1 cellular context compared by ENCODE assay signal in the genomic region with DNA sequence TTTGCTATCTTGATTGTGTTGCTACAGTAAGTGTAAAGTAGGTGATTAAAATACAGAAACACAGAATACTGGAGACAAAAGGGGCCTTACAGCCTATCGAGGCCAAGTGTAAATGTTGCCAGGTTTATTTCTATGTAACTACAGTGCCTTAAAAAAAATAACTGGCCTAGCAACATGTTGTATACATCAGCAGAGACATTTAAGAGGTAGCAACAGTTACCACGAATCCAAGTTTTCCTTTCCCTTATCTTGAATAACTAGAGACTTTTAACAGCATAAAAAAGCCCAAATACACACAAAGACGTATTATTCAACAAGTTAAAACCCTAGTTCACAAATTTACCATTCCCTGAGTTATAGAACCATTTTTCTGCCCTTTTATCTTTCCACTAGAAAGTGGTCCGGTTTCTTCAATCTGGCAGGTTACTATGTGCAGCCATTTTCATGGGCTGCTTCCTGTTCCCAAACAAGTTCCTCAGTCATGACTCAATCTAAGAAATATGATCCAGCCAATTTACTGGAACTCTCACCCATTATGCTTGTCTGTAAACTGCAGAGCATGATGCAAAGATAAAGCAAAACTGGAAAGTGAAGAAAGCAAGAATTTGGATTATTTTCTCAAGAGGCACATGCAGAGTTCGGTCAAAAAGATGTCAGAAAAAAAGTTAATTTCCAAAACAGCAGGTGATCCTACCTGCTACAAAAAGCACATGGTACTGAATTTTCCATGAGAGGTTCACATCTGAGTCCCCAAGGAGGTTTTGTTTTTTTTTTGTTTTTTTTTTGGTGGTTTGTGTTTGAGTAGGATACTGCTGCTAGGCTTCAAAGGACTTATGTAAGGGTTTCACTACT.
TF ChIP-seq lines count a peak whose summit lies in the region.

No MANE protein-coding gene starts in this region.

TF ChIP-seq in HepG2, 621 proteins besides CTCF, POLR2A, EP300 and RAD21 (continued from another document and continues in another):
- TF ChIP-seq, protein P1, sequence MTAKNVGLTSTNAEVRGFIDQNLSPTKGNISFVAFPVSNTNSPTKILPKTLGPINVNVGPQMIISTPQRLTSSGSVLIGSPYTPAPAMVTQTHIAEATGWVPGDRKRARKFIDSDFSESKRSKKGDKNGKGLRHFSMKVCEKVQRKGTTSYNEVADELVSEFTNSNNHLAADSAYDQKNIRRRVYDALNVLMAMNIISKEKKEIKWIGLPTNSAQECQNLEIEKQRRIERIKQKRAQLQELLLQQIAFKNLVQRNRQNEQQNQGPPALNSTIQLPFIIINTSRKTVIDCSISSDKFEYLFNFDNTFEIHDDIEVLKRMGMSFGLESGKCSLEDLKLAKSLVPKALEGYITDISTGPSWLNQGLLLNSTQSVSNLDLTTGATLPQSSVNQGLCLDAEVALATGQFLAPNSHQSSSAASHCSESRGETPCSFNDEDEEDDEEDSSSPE (CRISPR knock-in tag; IDR thresholded peaks at IDR 0.05) = no peak
- TF ChIP-seq, protein P2, sequence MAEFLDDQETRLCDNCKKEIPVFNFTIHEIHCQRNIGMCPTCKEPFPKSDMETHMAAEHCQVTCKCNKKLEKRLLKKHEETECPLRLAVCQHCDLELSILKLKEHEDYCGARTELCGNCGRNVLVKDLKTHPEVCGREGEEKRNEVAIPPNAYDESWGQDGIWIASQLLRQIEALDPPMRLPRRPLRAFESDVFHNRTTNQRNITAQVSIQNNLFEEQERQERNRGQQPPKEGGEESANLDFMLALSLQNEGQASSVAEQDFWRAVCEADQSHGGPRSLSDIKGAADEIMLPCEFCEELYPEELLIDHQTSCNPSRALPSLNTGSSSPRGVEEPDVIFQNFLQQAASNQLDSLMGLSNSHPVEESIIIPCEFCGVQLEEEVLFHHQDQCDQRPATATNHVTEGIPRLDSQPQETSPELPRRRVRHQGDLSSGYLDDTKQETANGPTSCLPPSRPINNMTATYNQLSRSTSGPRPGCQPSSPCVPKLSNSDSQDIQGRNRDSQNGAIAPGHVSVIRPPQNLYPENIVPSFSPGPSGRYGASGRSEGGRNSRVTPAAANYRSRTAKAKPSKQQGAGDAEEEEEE (CRISPR knock-in tag; IDR thresholded peaks at IDR 0.05; ENCODE audit: borderline replicate concordance) = no peak
- TF ChIP-seq FOXA1 (IDR thresholded peaks at IDR 0.05) = no peak
- 0 out of 2 replicates have a peak, but pooled peaks have one; percentile 35 for TF ChIP-seq FOXA1 (CRISPR knock-in tag; IDR thresholded peaks at IDR 0.05)
- TF ChIP-seq, protein P3, sequence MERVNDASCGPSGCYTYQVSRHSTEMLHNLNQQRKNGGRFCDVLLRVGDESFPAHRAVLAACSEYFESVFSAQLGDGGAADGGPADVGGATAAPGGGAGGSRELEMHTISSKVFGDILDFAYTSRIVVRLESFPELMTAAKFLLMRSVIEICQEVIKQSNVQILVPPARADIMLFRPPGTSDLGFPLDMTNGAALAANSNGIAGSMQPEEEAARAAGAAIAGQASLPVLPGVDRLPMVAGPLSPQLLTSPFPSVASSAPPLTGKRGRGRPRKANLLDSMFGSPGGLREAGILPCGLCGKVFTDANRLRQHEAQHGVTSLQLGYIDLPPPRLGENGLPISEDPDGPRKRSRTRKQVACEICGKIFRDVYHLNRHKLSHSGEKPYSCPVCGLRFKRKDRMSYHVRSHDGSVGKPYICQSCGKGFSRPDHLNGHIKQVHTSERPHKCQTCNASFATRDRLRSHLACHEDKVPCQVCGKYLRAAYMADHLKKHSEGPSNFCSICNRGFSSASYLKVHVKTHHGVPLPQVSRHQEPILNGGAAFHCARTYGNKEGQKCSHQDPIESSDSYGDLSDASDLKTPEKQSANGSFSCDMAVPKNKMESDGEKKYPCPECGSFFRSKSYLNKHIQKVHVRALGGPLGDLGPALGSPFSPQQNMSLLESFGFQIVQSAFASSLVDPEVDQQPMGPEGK (CRISPR knock-in tag; IDR thresholded peaks at IDR 0.05) = no peak
- TF ChIP-seq THAP11 (CRISPR knock-in tag; IDR thresholded peaks at IDR 0.05) = peak; percentile 62
- TF ChIP-seq RFX3 (CRISPR knock-in tag; IDR thresholded peaks at IDR 0.05) = no peak
- TF ChIP-seq MXI1 (IDR thresholded peaks at IDR 0.05; ENCODE audit: borderline replicate concordance, low read depth, low read length) = peak; percentile 11; the same call in 1 of the 3 replicates
- 0 out of 2 replicates have a peak, but pooled peaks have one; percentile 20 for TF ChIP-seq ZNF317 (CRISPR knock-in tag; IDR thresholded peaks at IDR 0.05)
- TF ChIP-seq, protein P4, sequence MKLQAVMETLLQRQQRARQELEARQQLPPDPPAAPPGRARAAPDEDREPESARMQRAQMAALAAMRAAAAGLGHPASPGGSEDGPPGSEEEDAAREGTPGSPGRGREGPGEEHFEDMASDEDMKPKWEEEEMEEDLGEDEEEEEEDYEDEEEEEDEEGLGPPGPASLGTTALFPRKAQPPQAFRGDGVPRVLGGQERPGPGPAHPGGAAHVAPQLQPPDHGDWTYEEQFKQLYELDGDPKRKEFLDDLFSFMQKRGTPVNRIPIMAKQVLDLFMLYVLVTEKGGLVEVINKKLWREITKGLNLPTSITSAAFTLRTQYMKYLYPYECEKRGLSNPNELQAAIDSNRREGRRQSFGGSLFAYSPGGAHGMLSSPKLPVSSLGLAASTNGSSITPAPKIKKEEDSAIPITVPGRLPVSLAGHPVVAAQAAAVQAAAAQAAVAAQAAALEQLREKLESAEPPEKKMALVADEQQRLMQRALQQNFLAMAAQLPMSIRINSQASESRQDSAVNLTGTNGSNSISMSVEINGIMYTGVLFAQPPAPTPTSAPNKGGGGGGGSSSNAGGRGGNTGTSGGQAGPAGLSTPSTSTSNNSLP (IDR thresholded peaks at IDR 0.05; ENCODE audit: low read depth, low read length) = no peak
- TF ChIP-seq DMAP1 (CRISPR knock-in tag; IDR thresholded peaks at IDR 0.05) = no peak
- no peak for TF ChIP-seq SRY (CRISPR knock-in tag; IDR thresholded peaks at IDR 0.05)
- TF ChIP-seq, protein P5, sequence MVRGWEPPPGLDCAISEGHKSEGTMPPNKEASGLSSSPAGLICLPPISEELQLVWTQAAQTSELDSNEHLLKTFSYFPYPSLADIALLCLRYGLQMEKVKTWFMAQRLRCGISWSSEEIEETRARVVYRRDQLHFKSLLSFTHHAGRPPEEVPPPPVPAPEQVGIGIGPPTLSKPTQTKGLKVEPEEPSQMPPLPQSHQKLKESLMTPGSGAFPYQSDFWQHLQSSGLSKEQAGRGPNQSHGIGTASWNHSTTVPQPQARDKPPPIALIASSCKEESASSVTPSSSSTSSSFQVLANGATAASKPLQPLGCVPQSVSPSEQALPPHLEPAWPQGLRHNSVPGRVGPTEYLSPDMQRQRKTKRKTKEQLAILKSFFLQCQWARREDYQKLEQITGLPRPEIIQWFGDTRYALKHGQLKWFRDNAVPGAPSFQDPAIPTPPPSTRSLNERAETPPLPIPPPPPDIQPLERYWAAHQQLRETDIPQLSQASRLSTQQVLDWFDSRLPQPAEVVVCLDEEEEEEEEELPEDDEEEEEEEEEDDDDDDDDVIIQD (CRISPR knock-in tag; IDR thresholded peaks at IDR 0.05; ENCODE audit: low read depth) = peak; percentile 82; the same call in 1 of the 2 replicates
- TF ChIP-seq ZBTB21 (CRISPR knock-in tag; IDR thresholded peaks at IDR 0.05) = 0 out of 2 replicates have a peak, but pooled peaks have one; percentile 14
- no peak for TF ChIP-seq SOX6 (IDR thresholded peaks at IDR 0.05)
- peak; percentile 37; the same call in 1 of the 2 replicates for TF ChIP-seq SOX6 (CRISPR knock-in tag; IDR thresholded peaks at IDR 0.05)
- peak; percentile 32; the same call in 1 of the 2 replicates for TF ChIP-seq KLF11 (CRISPR knock-in tag; IDR thresholded peaks at IDR 0.05)
- no peak for TF ChIP-seq ARHGAP35 (CRISPR knock-in tag; IDR thresholded peaks at IDR 0.05; ENCODE audit: borderline replicate concordance)
- TF ChIP-seq, protein P6, sequence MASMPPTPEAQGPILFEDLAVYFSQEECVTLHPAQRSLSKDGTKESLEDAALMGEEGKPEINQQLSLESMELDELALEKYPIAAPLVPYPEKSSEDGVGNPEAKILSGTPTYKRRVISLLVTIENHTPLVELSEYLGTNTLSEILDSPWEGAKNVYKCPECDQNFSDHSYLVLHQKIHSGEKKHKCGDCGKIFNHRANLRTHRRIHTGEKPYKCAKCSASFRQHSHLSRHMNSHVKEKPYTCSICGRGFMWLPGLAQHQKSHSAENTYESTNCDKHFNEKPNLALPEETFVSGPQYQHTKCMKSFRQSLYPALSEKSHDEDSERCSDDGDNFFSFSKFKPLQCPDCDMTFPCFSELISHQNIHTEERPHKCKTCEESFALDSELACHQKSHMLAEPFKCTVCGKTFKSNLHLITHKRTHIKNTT (CRISPR knock-in tag; IDR thresholded peaks at IDR 0.05) = no peak
- 0 out of 2 replicates have a peak, but pooled peaks have one; percentile 26 for TF ChIP-seq JUN (CRISPR knock-in tag; IDR thresholded peaks at IDR 0.05)
- 0 out of 2 replicates have a peak, but pooled peaks have one; percentile 31 for TF ChIP-seq ZNF878 (CRISPR knock-in tag; IDR thresholded peaks at IDR 0.05)
- 0 out of 2 replicates have a peak, but pooled peaks have one; percentile 34 for TF ChIP-seq FOXO1 (CRISPR knock-in tag; IDR thresholded peaks at IDR 0.05)
- TF ChIP-seq, protein P7, sequence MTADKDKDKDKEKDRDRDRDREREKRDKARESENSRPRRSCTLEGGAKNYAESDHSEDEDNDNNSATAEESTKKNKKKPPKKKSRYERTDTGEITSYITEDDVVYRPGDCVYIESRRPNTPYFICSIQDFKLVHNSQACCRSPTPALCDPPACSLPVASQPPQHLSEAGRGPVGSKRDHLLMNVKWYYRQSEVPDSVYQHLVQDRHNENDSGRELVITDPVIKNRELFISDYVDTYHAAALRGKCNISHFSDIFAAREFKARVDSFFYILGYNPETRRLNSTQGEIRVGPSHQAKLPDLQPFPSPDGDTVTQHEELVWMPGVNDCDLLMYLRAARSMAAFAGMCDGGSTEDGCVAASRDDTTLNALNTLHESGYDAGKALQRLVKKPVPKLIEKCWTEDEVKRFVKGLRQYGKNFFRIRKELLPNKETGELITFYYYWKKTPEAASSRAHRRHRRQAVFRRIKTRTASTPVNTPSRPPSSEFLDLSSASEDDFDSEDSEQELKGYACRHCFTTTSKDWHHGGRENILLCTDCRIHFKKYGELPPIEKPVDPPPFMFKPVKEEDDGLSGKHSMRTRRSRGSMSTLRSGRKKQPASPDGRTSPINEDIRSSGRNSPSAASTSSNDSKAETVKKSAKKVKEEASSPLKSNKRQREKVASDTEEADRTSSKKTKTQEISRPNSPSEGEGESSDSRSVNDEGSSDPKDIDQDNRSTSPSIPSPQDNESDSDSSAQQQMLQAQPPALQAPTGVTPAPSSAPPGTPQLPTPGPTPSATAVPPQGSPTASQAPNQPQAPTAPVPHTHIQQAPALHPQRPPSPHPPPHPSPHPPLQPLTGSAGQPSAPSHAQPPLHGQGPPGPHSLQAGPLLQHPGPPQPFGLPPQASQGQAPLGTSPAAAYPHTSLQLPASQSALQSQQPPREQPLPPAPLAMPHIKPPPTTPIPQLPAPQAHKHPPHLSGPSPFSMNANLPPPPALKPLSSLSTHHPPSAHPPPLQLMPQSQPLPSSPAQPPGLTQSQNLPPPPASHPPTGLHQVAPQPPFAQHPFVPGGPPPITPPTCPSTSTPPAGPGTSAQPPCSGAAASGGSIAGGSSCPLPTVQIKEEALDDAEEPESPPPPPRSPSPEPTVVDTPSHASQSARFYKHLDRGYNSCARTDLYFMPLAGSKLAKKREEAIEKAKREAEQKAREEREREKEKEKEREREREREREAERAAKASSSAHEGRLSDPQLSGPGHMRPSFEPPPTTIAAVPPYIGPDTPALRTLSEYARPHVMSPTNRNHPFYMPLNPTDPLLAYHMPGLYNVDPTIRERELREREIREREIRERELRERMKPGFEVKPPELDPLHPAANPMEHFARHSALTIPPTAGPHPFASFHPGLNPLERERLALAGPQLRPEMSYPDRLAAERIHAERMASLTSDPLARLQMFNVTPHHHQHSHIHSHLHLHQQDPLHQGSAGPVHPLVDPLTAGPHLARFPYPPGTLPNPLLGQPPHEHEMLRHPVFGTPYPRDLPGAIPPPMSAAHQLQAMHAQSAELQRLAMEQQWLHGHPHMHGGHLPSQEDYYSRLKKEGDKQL (CRISPR knock-in tag; IDR thresholded peaks at IDR 0.05; ENCODE audit: low read depth) = no peak
- TF ChIP-seq, protein P8, sequence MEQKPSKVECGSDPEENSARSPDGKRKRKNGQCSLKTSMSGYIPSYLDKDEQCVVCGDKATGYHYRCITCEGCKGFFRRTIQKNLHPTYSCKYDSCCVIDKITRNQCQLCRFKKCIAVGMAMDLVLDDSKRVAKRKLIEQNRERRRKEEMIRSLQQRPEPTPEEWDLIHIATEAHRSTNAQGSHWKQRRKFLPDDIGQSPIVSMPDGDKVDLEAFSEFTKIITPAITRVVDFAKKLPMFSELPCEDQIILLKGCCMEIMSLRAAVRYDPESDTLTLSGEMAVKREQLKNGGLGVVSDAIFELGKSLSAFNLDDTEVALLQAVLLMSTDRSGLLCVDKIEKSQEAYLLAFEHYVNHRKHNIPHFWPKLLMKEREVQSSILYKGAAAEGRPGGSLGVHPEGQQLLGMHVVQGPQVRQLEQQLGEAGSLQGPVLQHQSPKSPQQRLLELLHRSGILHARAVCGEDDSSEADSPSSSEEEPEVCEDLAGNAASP (CRISPR knock-in tag; IDR thresholded peaks at IDR 0.05; ENCODE audit: borderline replicate concordance) = peak; percentile 42; the same call in 1 of the 2 replicates
- TF ChIP-seq, protein P9, sequence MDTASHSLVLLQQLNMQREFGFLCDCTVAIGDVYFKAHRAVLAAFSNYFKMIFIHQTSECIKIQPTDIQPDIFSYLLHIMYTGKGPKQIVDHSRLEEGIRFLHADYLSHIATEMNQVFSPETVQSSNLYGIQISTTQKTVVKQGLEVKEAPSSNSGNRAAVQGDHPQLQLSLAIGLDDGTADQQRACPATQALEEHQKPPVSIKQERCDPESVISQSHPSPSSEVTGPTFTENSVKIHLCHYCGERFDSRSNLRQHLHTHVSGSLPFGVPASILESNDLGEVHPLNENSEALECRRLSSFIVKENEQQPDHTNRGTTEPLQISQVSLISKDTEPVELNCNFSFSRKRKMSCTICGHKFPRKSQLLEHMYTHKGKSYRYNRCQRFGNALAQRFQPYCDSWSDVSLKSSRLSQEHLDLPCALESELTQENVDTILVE (CRISPR knock-in tag; IDR thresholded peaks at IDR 0.05) = peak; percentile 9; the same call in 1 of the 2 replicates
- TF ChIP-seq ATAD3A (CRISPR knock-in tag; IDR thresholded peaks at IDR 0.05) = no peak
- TF ChIP-seq HMGA1 (CRISPR knock-in tag; conservative IDR thresholded peaks at IDR 0.05) = no peak
- no peak for TF ChIP-seq GABPA (IDR thresholded peaks at IDR 0.05; ENCODE audit: low read depth, low read length)
- peak; percentile 43 for TF ChIP-seq GABPA (CRISPR knock-in tag; IDR thresholded peaks at IDR 0.05; ENCODE audit: low read depth)
- peak; percentile 78 for TF ChIP-seq ELF1 (CRISPR knock-in tag; IDR thresholded peaks at IDR 0.05)
- TF ChIP-seq ONECUT2 (CRISPR knock-in tag; IDR thresholded peaks at IDR 0.05) = no peak
- TF ChIP-seq ZFP82 (CRISPR knock-in tag; IDR thresholded peaks at IDR 0.05; ENCODE audit: borderline replicate concordance) = 0 out of 2 replicates have a peak, but pooled peaks have one; percentile 53
- TF ChIP-seq ZNF335 (CRISPR knock-in tag; IDR thresholded peaks at IDR 0.05) = peak; percentile 32; the same call in 1 of the 2 replicates
- TF ChIP-seq, protein P10, sequence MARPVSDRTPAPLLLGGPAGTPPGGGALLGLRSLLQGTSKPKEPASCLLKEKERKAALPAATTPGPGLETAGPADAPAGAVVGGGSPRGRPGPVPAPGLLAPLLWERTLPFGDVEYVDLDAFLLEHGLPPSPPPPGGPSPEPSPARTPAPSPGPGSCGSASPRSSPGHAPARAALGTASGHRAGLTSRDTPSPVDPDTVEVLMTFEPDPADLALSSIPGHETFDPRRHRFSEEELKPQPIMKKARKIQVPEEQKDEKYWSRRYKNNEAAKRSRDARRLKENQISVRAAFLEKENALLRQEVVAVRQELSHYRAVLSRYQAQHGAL (CRISPR knock-in tag; IDR thresholded peaks at IDR 0.05; ENCODE audit: not compliant biosample characterization) = peak; percentile 12
